23 cellular contexts compared by ENCODE assay signal in genomic region chr12:114395755-114396152, GRCh38. TPM values are rescaled to one million over a fixed set of nuclear protein-coding genes. Genes with fewer than 3 reads are reported as not detected.
DNase-seq lines count a peak whose midpoint lies in the region; ATAC-seq and TF ChIP-seq lines count a peak whose summit lies in the region.
"Had no signal": no experiment of that assay in that cellular context is flagged by ENCODE, and none has a peak within 500 bp of the region (broad histone marks: within the 10 kb centered on the region; RNA-seq: fewer than 3 reads in every experiment).

No MANE protein-coding gene starts in this region.

- H3K4me3 Mint-ChIP-seq in glutamatergic neuron (ENCODE audit: unreplicated experiment) = peak overlapping the region; percentile 63
- H3K4me3 Mint-ChIP-seq: activated CD8-positive, alpha-beta memory T cell treated with anti-CD3 and anti-CD28 coated beads, Interleukin-2, amount 10 ng/mL, durations not matched to agents 7 days and 5 days; CD4-positive, CD25-positive, alpha-beta regulatory T cell; T-helper 1 cell treated with Interleukin-12 subunit alpha and Interleukin-12 subunit beta and Interleukin-4 antibody, amounts not matched to agents 30 μg/mL and 1 μg/mL, for 36 hours had no signal

- no peak for TF ChIP-seq CTCF in heart left ventricle (IDR thresholded peaks at IDR 0.05)
- TF ChIP-seq CTCF in mammary epithelial cell (conservative IDR thresholded peaks at IDR 0.05 in 1 of 2, IDR thresholded peaks at IDR 0.05 in 1 of 2; ENCODE audit: extremely low read depth in 1 of 2, insufficient read depth in 1 of 2, low read depth in 1 of 2, low read length in 2 of 2) = no peak
- TF ChIP-seq CTCF in glutamatergic neuron (IDR thresholded peaks at IDR 0.05; ENCODE audit: partially characterized antibody, unreplicated experiment) = no peak
- TF ChIP-seq CTCF in smooth muscle cell (IDR thresholded peaks at IDR 0.05; ENCODE audit: borderline replicate concordance, insufficient read depth, poor library complexity, severe bottlenecking) = no peak

- H3K4me2 ChIP-seq in mammary epithelial cell (ENCODE audit: insufficient read depth, low read depth, low read length) (no peak overlapping the region), smooth muscle cell (peak overlapping the region; percentile 82)
- H3K4me2 ChIP-seq: A549 had no signal

- H3K4me3 ChIP-seq in heart left ventricle (peak overlapping the region in 8 of 12 donors; percentile 5 to 41 (median 24)), mammary epithelial cell (replicated peaks in 1 of 3; ENCODE audit: insufficient read depth in 1 of 3, low read depth in 2 of 3, low read length in 3 of 3) (no peak overlapping the region), smooth muscle cell (peak overlapping the region; percentile 45)
- H3K4me3 ChIP-seq: A549, vagina had no signal

- no peaks in the 10 kb centered on the region for H3F3A ChIP-seq in smooth muscle cell (ENCODE audit: low read depth)

- dilution Hi-C loops in mammary epithelial cell (cut with HindIII; ENCODE audit: low sequenced_read_pairs) = no loop called here

- no peaks in the 10 kb centered on the region for H3K9me3 ChIP-seq in heart left ventricle
- no peaks in the 10 kb centered on the region for H3K9me3 ChIP-seq in mammary epithelial cell (replicated peaks; ENCODE audit: insufficient read depth, low read length)
- no peaks in the 10 kb centered on the region for H3K9me3 ChIP-seq in smooth muscle cell (replicated peaks; ENCODE audit: low read depth)
- H3K9me3 ChIP-seq: A549, vagina had no signal

- H3K36me3 ChIP-seq in heart left ventricle (peaks cover 0 to 47% (median 9%) of the 10 kb centered on the region in 9 donors), mammary epithelial cell (ENCODE audit: insufficient read depth, low read length) (no peaks in the 10 kb centered on the region), smooth muscle cell (ENCODE audit: low read depth) (no peaks in the 10 kb centered on the region)
- H3K36me3 ChIP-seq: vagina had no signal

- H2AFZ ChIP-seq in mammary epithelial cell (ENCODE audit: low read depth, low read length) (peak overlapping the region; percentile 39), smooth muscle cell (ENCODE audit: low read depth) (peak overlapping the region; percentile 49)

- CTCF ChIA-PET in mammary epithelial cell (lab: Charles Lee; ENCODE audit: low non-redundant PET) = no interaction called here

- peaks cover 10% of the 10 kb centered on the region for H3K9me3 Mint-ChIP-seq in glutamatergic neuron (ENCODE audit: unreplicated experiment)
- H3K9me3 Mint-ChIP-seq: activated T-helper 2 cell treated with anti-CD3 and anti-CD28 coated beads, Interferon-gamma antibody, Interleukin-2, Interleukin-4, amounts not matched to agents 10 μg/mL and 5 μg/mL and 100 μg/mL, durations not matched to agents 14 hours and 24 hours and 36 hours; T-helper 1 cell treated with Interleukin-12 subunit alpha and Interleukin-12 subunit beta and Interleukin-4 antibody, amounts not matched to agents 30 μg/mL and 1 μg/mL, for 36 hours had no signal

- H4K20me1 ChIP-seq in mammary epithelial cell (ENCODE audit: insufficient read depth, low read length) = no peaks in the 10 kb centered on the region
- H4K20me1 ChIP-seq in smooth muscle cell (ENCODE audit: low read depth) = no peaks in the 10 kb centered on the region

- H3K9ac ChIP-seq in mammary epithelial cell (ENCODE audit: insufficient read depth, low read length) = no peak overlapping the region
- H3K9ac ChIP-seq in smooth muscle cell (ENCODE audit: low read depth) = no peak overlapping the region

- H3K4me1 ChIP-seq in heart left ventricle (peaks cover 0 to 60% (median 14%) of the 10 kb centered on the region in 12 donors), mammary epithelial cell (ENCODE audit: insufficient read depth, low read length) (no peaks in the 10 kb centered on the region), smooth muscle cell (ENCODE audit: low read depth) (peaks cover 5% of the 10 kb centered on the region)
- H3K4me1 ChIP-seq: A549 had no signal

- intact Hi-C loops in heart left ventricle (cut with DNase I) (loop anchor here in 3 of 10 donors (10.0 kb wide), 3 partner anchors 151 to 231 kb away; no protein-coding TSS in a partner anchor), Right ventricle myocardium superior (cut with DNase I) (no loop called here), mammary epithelial cell (cut with micrococcal nuclease) (no loop called here)

- WGBS in heart left ventricle, 4 donors = 19 to 39% (median 32%) methylated on average over 13 to 17 of the region's 17 CpGs
- 15% methylated on average over 7 of the region's 17 CpGs for WGBS in mammary epithelial cell (ENCODE audit: low coverage, missing lambda C conversion rate)
- WGBS in smooth muscle cell (ENCODE audit: low lambda C conversion rate) = 2% methylated on average over 13 of the region's 17 CpGs

- H3K27ac Mint-ChIP-seq in glutamatergic neuron (ENCODE audit: unreplicated experiment) = no peak overlapping the region
- H3K27ac Mint-ChIP-seq: activated CD8-positive, alpha-beta memory T cell treated with anti-CD3 and anti-CD28 coated beads, Interleukin-2, amount 10 ng/mL, durations not matched to agents 7 days and 5 days; activated T-helper 2 cell treated with anti-CD3 and anti-CD28 coated beads, Interferon-gamma antibody, Interleukin-2, Interleukin-4, amounts not matched to agents 10 μg/mL and 5 μg/mL and 100 μg/mL, durations not matched to agents 14 hours and 24 hours and 36 hours; CD4-positive, CD25-positive, alpha-beta regulatory T cell; T-helper 1 cell treated with Interleukin-12 subunit alpha and Interleukin-12 subunit beta and Interleukin-4 antibody, amounts not matched to agents 30 μg/mL and 1 μg/mL, for 36 hours had no signal

- BruUV-seq in mammary epithelial cell (replicated peaks; lab: Mats Ljungman, UMichigan) = no TSS peak

- H3K27me3 ChIP-seq in heart left ventricle = peaks cover 0 to 74% (median 6%) of the 10 kb centered on the region in 9 donors
- H3K27me3 ChIP-seq in mammary epithelial cell (ENCODE audit: insufficient read depth, low read length) = peaks cover 33% of the 10 kb centered on the region
- H3K27me3 ChIP-seq in smooth muscle cell (ENCODE audit: low read depth) = peaks cover 100% of the 10 kb centered on the region

- TF ChIP-seq POLR2A in heart left ventricle (IDR thresholded peaks at IDR 0.05) = no peak

- ATAC-seq in heart left ventricle (peak in 1 of 4 donors; percentile 3), Right ventricle myocardium superior (ENCODE audit: poor library complexity) (no peak), HG02642 (IDR thresholded peaks at IDR 0.05; ENCODE audit: poor library complexity, unreplicated experiment) (no peak)
- ATAC-seq: A549; activated CD8-positive, alpha-beta memory T cell treated with anti-CD3 and anti-CD28 coated beads, Interleukin-2, amount 10 ng/mL, durations not matched to agents 7 days and 5 days had no signal

- in situ Hi-C loops in mammary epithelial cell (cut with MboI; ENCODE audit: low sequenced_read_pairs in 2 of 2) = no loop called here

- H3K27me3 Mint-ChIP-seq in glutamatergic neuron (ENCODE audit: unreplicated experiment) = peaks cover 51% of the 10 kb centered on the region

- H3K27ac ChIP-seq in heart left ventricle (peak overlapping the region in 6 of 12 donors; percentile 14 to 62 (median 44)), mammary epithelial cell (ENCODE audit: insufficient read depth, low read depth, low read length) (no peak overlapping the region), smooth muscle cell (ENCODE audit: low read depth) (no peak overlapping the region)
- H3K27ac ChIP-seq: A549, vagina had no signal

- peaks cover 6% of the 10 kb centered on the region for H3K4me1 Mint-ChIP-seq in glutamatergic neuron (ENCODE audit: low read depth, unreplicated experiment)
- H3K4me1 Mint-ChIP-seq: activated CD8-positive, alpha-beta memory T cell treated with anti-CD3 and anti-CD28 coated beads, Interleukin-2, amount 10 ng/mL, durations not matched to agents 7 days and 5 days; CD4-positive, CD25-positive, alpha-beta regulatory T cell had no signal

- DNase-seq in heart left ventricle = no peak
- DNase-seq in Right ventricle myocardium superior = no peak
- no peak for DNase-seq in mammary epithelial cell
- DNase-seq in glutamatergic neuron = no peak
- DNase-seq in smooth muscle cell (lab: John Stamatoyannopoulos, UW; ENCODE audit: unreplicated experiment) = no peak
- DNase-seq in stimulated activated CD4-positive, alpha-beta T cell treated with anti-CD3 and anti-CD28 coated beads, Interleukin-12 subunit alpha, Interleukin-12 subunit beta, amount 100 ng/mL, for 4 hours = no peak
- DNase-seq in cerebellum (ENCODE audit: low spot score) = no peak
- DNase-seq: activated CD4-positive, alpha-beta T cell treated with anti-CD3 and anti-CD28 coated beads for 1 hour; activated CD8-positive, alpha-beta memory T cell treated with anti-CD3 and anti-CD28 coated beads, Interleukin-2, amount 10 ng/mL, durations not matched to agents 7 days and 5 days; CD4-positive, CD25-positive, alpha-beta regulatory T cell; DMS53; NCI-H146; NCI-H345; SHP77 treated with DMSO at 0.1 percent for 48 hours had no signal

- H3K36me3 Mint-ChIP-seq in glutamatergic neuron (ENCODE audit: unreplicated experiment) = no peaks in the 10 kb centered on the region
- H3K36me3 Mint-ChIP-seq: activated CD8-positive, alpha-beta memory T cell treated with anti-CD3 and anti-CD28 coated beads, Interleukin-2, amount 10 ng/mL, durations not matched to agents 7 days and 5 days had no signal

- H3K79me2 ChIP-seq in mammary epithelial cell (ENCODE audit: insufficient read depth, low read length) (no peaks in the 10 kb centered on the region), smooth muscle cell (ENCODE audit: low read depth) (no peaks in the 10 kb centered on the region)

RNA-seq across cellular contexts. Expression of gene TBX5, which starts 10.2 kb away (rescaled TPM):
- total RNA-seq in heart left ventricle = 10 to 100 TPM; 33.6 to 74.5 (median 44.9) TPM
- polyA plus RNA-seq in heart left ventricle = 10 to 100 TPM in 1 of 2 donors, 1 to 10 TPM in 1; 8.1 to 21.3 TPM
- total RNA-seq in Right ventricle myocardium superior = 66.6 TPM
- total RNA-seq in mammary epithelial cell = not detected
- polyA plus RNA-seq in mammary epithelial cell = not detected
- not detected for polyA minus RNA-seq in mammary epithelial cell
- total RNA-seq in glutamatergic neuron (ENCODE audit: unreplicated experiment) = not detected
- not detected in 2 replicates for total RNA-seq in smooth muscle cell
- polyA plus RNA-seq in smooth muscle cell = 0.05 TPM in 1 of 2 replicates, not detected in the other
- total RNA-seq in cerebellum = not detected
- total RNA-seq: activated CD8-positive, alpha-beta memory T cell treated with anti-CD3 and anti-CD28 coated beads, Interleukin-2, amount 10 ng/mL, durations not matched to agents 7 days and 5 days; activated T-helper 2 cell treated with anti-CD3 and anti-CD28 coated beads, Interferon-gamma antibody, Interleukin-2, Interleukin-4, amounts not matched to agents 10 μg/mL and 5 μg/mL and 100 μg/mL, durations not matched to agents 14 hours and 24 hours and 36 hours; CD4-positive, CD25-positive, alpha-beta regulatory T cell; glomerular endothelial cell; M059J; omental fat pad; vagina had no signal
- polyA plus RNA-seq: A549; CD4-positive, CD25-positive, alpha-beta regulatory T cell; keratinocyte had no signal

Comparison
In these comparisons a context has a peak if more than half of its experiments do, and no peak if none do; other contexts are left out.
1. H3K4me3 ChIP-seq: peak in heart left ventricle (8 of 12) and smooth muscle cell (single experiment); none in mammary epithelial cell (0 of 3).
2. RNA of gene TBX5, which starts 10.2 kb away (total RNA-seq): 66.6 TPM in Right ventricle myocardium superior (single experiment) and 33.6 to 74.5 TPM in heart left ventricle; not detected in mammary epithelial cell, not detected in glutamatergic neuron (single experiment), not detected in smooth muscle cell and not detected in cerebellum (single experiment); every median in the first group is over 10 times any median in the second.